ENCODE assay signal across 22 cellular contexts in genomic region chr3:195809796-195810454, GRCh38. TPM values are rescaled to one million over a fixed set of nuclear protein-coding genes. Genes with fewer than 3 reads are reported as not detected.
DNase-seq lines count a peak whose midpoint lies in the region; ATAC-seq and TF ChIP-seq lines count a peak whose summit lies in the region.
"Had no signal": no experiment of that assay in that cellular context is flagged by ENCODE, and none has a peak within 500 bp of the region (broad histone marks: within the 10 kb centered on the region; RNA-seq: fewer than 3 reads in every experiment).

No MANE protein-coding gene starts in this region.

- POLR2A ChIA-PET in HEK293T (lab: Yijun Ruan, JAX) = no interaction called here

- no peak overlapping the region for H2AFZ ChIP-seq in osteoblast (ENCODE audit: low read length)

- no peaks in the 10 kb centered on the region for H3K36me3 Mint-ChIP-seq in endodermal cell (ENCODE audit: low read depth)
- H3K36me3 Mint-ChIP-seq: IgD-negative memory B cell had no signal

- H3K9me3 ChIP-seq in BLaER1 treated with 17β-estradiol and CSF1 and Interleukin-3, amounts not matched to agents 10 nM and 100 nM (replicated peaks in 1 of 11) = no peaks in the 10 kb centered on the region
- no peaks in the 10 kb centered on the region for H3K9me3 ChIP-seq in HUES64 (ENCODE audit: insufficient read depth, low read depth, low read length)
- H3K9me3 ChIP-seq in endodermal cell (ENCODE audit: control insufficient read depth, low read length) = no peaks in the 10 kb centered on the region
- H3K9me3 ChIP-seq in osteoblast (ENCODE audit: low read depth, low read length) = no peaks in the 10 kb centered on the region
- H3K9me3 ChIP-seq: HAP-1, heart left ventricle had no signal

- ATAC-seq in HG03280 (IDR thresholded peaks at IDR 0.05; ENCODE audit: unreplicated experiment) = no peak
- ATAC-seq: heart left ventricle, left ventricle myocardium superior, right cardiac atrium had no signal

- peaks cover 9% of the 10 kb centered on the region for H3K27me3 Mint-ChIP-seq in endodermal cell (ENCODE audit: insufficient read depth)

- no peak overlapping the region for H3K27ac Mint-ChIP-seq in endodermal cell
- H3K27ac Mint-ChIP-seq: IgD-negative memory B cell had no signal

- 77% methylated on average over 22 of the region's 22 CpGs for WGBS in HUES64
- WGBS in endodermal cell (ENCODE audit: insufficient coverage in 1 of 2, insufficient read length in 1 of 2), 2 experiments = 75 to 89% methylated on average over 12 to 22 of the region's 22 CpGs

- no peaks in the 10 kb centered on the region for H3K79me2 ChIP-seq in osteoblast (ENCODE audit: insufficient read depth, low read length)

- CTCF ChIA-PET in HEK293T (lab: Yijun Ruan, JAX) = interaction anchor here (0.9 kb wide), 1 partner anchor 53 kb away, joined by 3 read pairs; no protein-coding TSS in a partner anchor

- H3K9ac ChIP-seq in BLaER1 treated with 17β-estradiol and CSF1 and Interleukin-3, amounts not matched to agents 10 nM and 100 nM = peak overlapping the region in 6 of 11 experiments; percentile 19 to 46 (median 33); a peak in 10 of 22 replicates
- H3K9ac ChIP-seq in HUES64 (ENCODE audit: low read depth, low read length) (no peak overlapping the region), endodermal cell (ENCODE audit: extremely low read depth, low read length, poor library complexity, severe bottlenecking) (no peak overlapping the region)

- H3K36me3 ChIP-seq in BLaER1 treated with 17β-estradiol and CSF1 and Interleukin-3, amounts not matched to agents 10 nM and 100 nM = no peaks in the 10 kb centered on the region
- H3K36me3 ChIP-seq in HUES64 (ENCODE audit: insufficient read depth, low read length) (no peaks in the 10 kb centered on the region), endodermal cell (ENCODE audit: control insufficient read depth, insufficient read depth, low read length) (no peaks in the 10 kb centered on the region), osteoblast (ENCODE audit: insufficient read depth, low read length) (no peaks in the 10 kb centered on the region)
- H3K36me3 ChIP-seq: cardiac muscle cell, HAP-1, heart left ventricle had no signal

- peak; percentile 63 for DNase-seq in endodermal cell
- peak; percentile 60 for DNase-seq in osteoblast (ENCODE audit: insufficient read length, low spot score, missing footprints)
- no peak for DNase-seq in HuH-7.5 (ENCODE audit: low spot score)
- no peak for DNase-seq in NCI-H128 (lab: John Stamatoyannopoulos, UW; ENCODE audit: unreplicated experiment)
- DNase-seq in HEK293T (ENCODE audit: extremely low spot score) = no peak
- DNase-seq: CD4-positive, CD25-positive, alpha-beta regulatory T cell; heart left ventricle; left ventricle myocardium superior; MM.1S; NCI-H146; NCI-H774; occipital lobe; OCI-M1; right cardiac atrium; SHP77 had no signal

- H3K4me1 ChIP-seq in BLaER1 treated with 17β-estradiol and CSF1 and Interleukin-3, amounts not matched to agents 10 nM and 100 nM = peaks cover 48 to 84% (median 79%) of the 10 kb centered on the region in 10 experiments
- H3K4me1 ChIP-seq in HUES64 (ENCODE audit: insufficient read depth, low read length) (peaks cover 28% of the 10 kb centered on the region), endodermal cell (ENCODE audit: control insufficient read depth, insufficient read depth, low read length) (no peaks in the 10 kb centered on the region), osteoblast (ENCODE audit: insufficient read depth, low read length) (no peaks in the 10 kb centered on the region)

- H3K27ac ChIP-seq in BLaER1 treated with 17β-estradiol and CSF1 and Interleukin-3, amounts not matched to agents 10 nM and 100 nM = peak overlapping the region in 7 of 11 experiments; percentile 25 to 56 (median 30); a peak in 7 of 22 replicates
- H3K27ac ChIP-seq in HUES64 (ENCODE audit: low read depth, low read length) (0 out of 2 replicates have a peak overlapping the region, but pooled peaks have one; percentile 13), endodermal cell (ENCODE audit: low read depth, low read length) (no peak overlapping the region), osteoblast (ENCODE audit: low read depth, low read length) (no peak overlapping the region)
- H3K27ac ChIP-seq: cardiac muscle cell, heart left ventricle had no signal

- no peak for TF ChIP-seq CTCF in endodermal cell (conservative IDR thresholded peaks at IDR 0.05)
- TF ChIP-seq CTCF in osteoblast (IDR thresholded peaks at IDR 0.05; ENCODE audit: extremely low read depth, low read depth, low read length) = no peak

- H3K27me3 ChIP-seq in BLaER1 treated with 17β-estradiol and CSF1 and Interleukin-3, amounts not matched to agents 10 nM and 100 nM = peaks cover 0 to 55% (median 0%) of the 10 kb centered on the region in 11 experiments; a peak in 9 of 22 replicates
- H3K27me3 ChIP-seq in HUES64 (ENCODE audit: insufficient read depth, low read length) = no peaks in the 10 kb centered on the region
- no peaks in the 10 kb centered on the region for H3K27me3 ChIP-seq in endodermal cell (ENCODE audit: control insufficient read depth, insufficient read depth, low read length, poor library complexity, severe bottlenecking)
- peaks cover 10% of the 10 kb centered on the region for H3K27me3 ChIP-seq in osteoblast (ENCODE audit: insufficient read depth, low read length)
- H3K27me3 ChIP-seq: cardiac muscle cell had no signal

- no peak overlapping the region for H3K4me3 Mint-ChIP-seq in endodermal cell
- H3K4me3 Mint-ChIP-seq: IgD-negative memory B cell had no signal

- H3K4me1 Mint-ChIP-seq in endodermal cell = peaks cover 11% of the 10 kb centered on the region

- peak overlapping the region in 8 of 10 experiments; percentile 14 to 54 (median 35); a peak in 13 of 20 replicates for H3K4me3 ChIP-seq in BLaER1 treated with 17β-estradiol and CSF1 and Interleukin-3, amounts not matched to agents 10 nM and 100 nM
- H3K4me3 ChIP-seq in HUES64 (ENCODE audit: low read length) = no peak overlapping the region
- no peak overlapping the region for H3K4me3 ChIP-seq in endodermal cell (ENCODE audit: low read length)
- H3K4me3 ChIP-seq in osteoblast (ENCODE audit: insufficient read depth, low read length) = no peak overlapping the region
- H3K4me3 ChIP-seq: cardiac muscle cell, HAP-1, heart left ventricle had no signal

- peaks cover 0 to 10% (median 0%) of the 10 kb centered on the region in 11 experiments; a peak in 4 of 22 replicates for H4K20me1 ChIP-seq in BLaER1 treated with 17β-estradiol and CSF1 and Interleukin-3, amounts not matched to agents 10 nM and 100 nM
- no peaks in the 10 kb centered on the region for H4K20me1 ChIP-seq in osteoblast (ENCODE audit: insufficient read depth, low read length)

- H3K9me3 Mint-ChIP-seq in endodermal cell = no peaks in the 10 kb centered on the region
- H3K9me3 Mint-ChIP-seq: IgD-negative memory B cell had no signal

- H3K4me2 ChIP-seq in BLaER1 treated with 17β-estradiol and CSF1 and Interleukin-3, amounts not matched to agents 10 nM and 100 nM = peak overlapping the region; percentile 76 to 99 (median 93)
- H3K4me2 ChIP-seq in osteoblast (ENCODE audit: insufficient read depth, low read length) = no peak overlapping the region

TF ChIP-seq in HEK293T, 16 proteins besides CTCF, POLR2A, EP300 and RAD21:
- TF ChIP-seq ELF4 (IDR thresholded peaks at IDR 0.05) (no peak), PKNOX1 (IDR thresholded peaks at IDR 0.05) (no peak), TARDBP (IDR thresholded peaks at IDR 0.05) (no peak)

RNA-seq across cellular contexts. Expression of gene MUC4, which starts 1.8 kb away (rescaled TPM):
- 0.40 TPM for polyA plus RNA-seq in HUES64 (2013, experiment 1 of 2)
- polyA plus RNA-seq in HUES64 (2013, experiment 2 of 2) = 0.25 TPM
- total RNA-seq in endodermal cell (1 to 10 TPM in 1 of 2 donors, under 1 TPM in 1; 0.35 to 2.3 TPM), osteoblast (not detected in 2 replicates)
- 0.18 TPM for polyA plus RNA-seq in endodermal cell (2013, experiment 1 of 2)
- 0.08 TPM for polyA plus RNA-seq in endodermal cell (2013, experiment 2 of 2)
- total RNA-seq: cardiac muscle cell; CD4-positive, CD25-positive, alpha-beta regulatory T cell; dermis microvascular lymphatic vessel endothelial cell; left ventricle myocardium superior; occipital lobe had no signal
- polyA plus RNA-seq: CD4-positive, CD25-positive, alpha-beta regulatory T cell had no signal

Comparison
In these comparisons a context has a peak if more than half of its experiments do, and no peak if none do; other contexts are left out.
1. H3K27ac ChIP-seq: peak in BLaER1 treated with 17β-estradiol and CSF1 and Interleukin-3, amounts not matched to agents 10 nM and 100 nM (7 of 11) and HUES64 (single experiment); none in endodermal cell (single experiment) and osteoblast (single experiment).
2. H3K4me3 ChIP-seq: peak in BLaER1 treated with 17β-estradiol and CSF1 and Interleukin-3, amounts not matched to agents 10 nM and 100 nM (8 of 10); none in HUES64 (single experiment), endodermal cell (single experiment) and osteoblast (single experiment).
3. H3K9ac ChIP-seq: peak in BLaER1 treated with 17β-estradiol and CSF1 and Interleukin-3, amounts not matched to agents 10 nM and 100 nM (6 of 11); none in HUES64 (single experiment) and endodermal cell (single experiment).
4. DNase-seq: peak in endodermal cell (single experiment) and osteoblast (single experiment); none in HuH-7.5 (single experiment), NCI-H128 (single experiment) and HEK293T (single experiment).